In genomic region chr18:419542-420175, GRCh38 we compare ENCODE assay signal across 35 cellular contexts.
"Had no signal": no experiment of that assay in that cellular context is flagged by ENCODE, and none has a peak within 500 bp of the region (broad histone marks: within the 10 kb centered on the region; RNA-seq: fewer than 3 reads in every experiment).

No MANE protein-coding gene starts in this region.

- H3K9me3 Mint-ChIP-seq: activated B cell treated with CpG ODN at 0.5 μM for 24 hours; activated CD4-positive, alpha-beta memory T cell treated with anti-CD3 and anti-CD28 coated beads for 36 hours; activated naive CD4-positive, alpha-beta T cell treated with anti-CD3 and anti-CD28 coated beads for 36 hours; activated naive CD4-positive, alpha-beta T cell treated with anti-CD3 and anti-CD28 coated beads, Interleukin-2, amount 50 U/mL, for 72 hours; activated T-cell treated with anti-CD3 and anti-CD28 coated beads, Interleukin-2, amount 50 U/mL, for 4 hours; activated T-helper 1 cell treated with anti-CD3 and anti-CD28 coated beads, Interleukin-12 subunit alpha, Interleukin-12 subunit beta, Interleukin-2, Interleukin-4 antibody, amounts not matched to agents 30 ng/mL and 10 ng/mL and 1 ng/mL, durations not matched to agents 14 hours and 24 hours and 36 hours had no signal

- H3K27ac ChIP-seq: adrenal gland, KMS-11, Peyer's patch, RWPE1 had no signal

- H3K27me3 ChIP-seq: adrenal gland, Peyer's patch had no signal

- H3K4me1 ChIP-seq: adrenal gland, Peyer's patch had no signal

- H3K4me3 Mint-ChIP-seq: activated B cell treated with CpG ODN at 0.5 μM for 24 hours; activated CD4-positive, alpha-beta memory T cell treated with anti-CD3 and anti-CD28 coated beads for 36 hours; activated naive CD4-positive, alpha-beta T cell treated with anti-CD3 and anti-CD28 coated beads for 36 hours; activated T-cell treated with anti-CD3 and anti-CD28 coated beads, Interleukin-2, amount 50 U/mL, for 4 hours; activated T-helper 1 cell treated with anti-CD3 and anti-CD28 coated beads, Interleukin-12 subunit alpha, Interleukin-12 subunit beta, Interleukin-2, Interleukin-4 antibody, amounts not matched to agents 30 ng/mL and 10 ng/mL and 1 ng/mL, durations not matched to agents 14 hours and 24 hours and 36 hours; brain had no signal

- ATAC-seq: activated naive CD4-positive, alpha-beta T cell treated with anti-CD3 and anti-CD28 coated beads, Interleukin-2, amount 50 U/mL, for 72 hours; activated T-cell treated with anti-CD3 and anti-CD28 coated beads, Interleukin-2, amount 50 U/mL, for 4 hours; PC-3; Right ventricle myocardium inferior had no signal

- DNase-seq: activated B cell treated with CpG ODN at 0.5 μM for 24 hours; activated CD4-positive, alpha-beta memory T cell treated with anti-CD3 and anti-CD28 coated beads for 36 hours; activated CD4-positive, alpha-beta T cell treated with anti-CD3 and anti-CD28 coated beads for 4 hours; activated CD4-positive, alpha-beta T cell treated with anti-CD3 and anti-CD28 coated beads, Interleukin-2, amount 50 U/mL, for 1 hour; activated CD4-positive, CD25-positive, alpha-beta regulatory T cell treated with anti-CD3 and anti-CD28 coated beads, Interleukin-2, amount 50 U/mL, for 72 hours; activated CD8-positive, alpha-beta memory T cell treated with anti-CD3 and anti-CD28 coated beads, Interleukin-2, amount 50 U/mL, for 4 hours; activated gamma-delta T cell treated with Interleukin-2 at 50 U/mL for 16 hours; activated naive CD4-positive, alpha-beta T cell treated with anti-CD3 and anti-CD28 coated beads for 36 hours; activated T-cell treated with anti-CD3 and anti-CD28 coated beads for 4 hours; activated T-cell treated with anti-CD3 and anti-CD28 coated beads, Interleukin-2, amount 50 U/mL, for 4 hours; adrenal gland; caudate nucleus; cerebellar nuclear complex; NCI-H1048; NCI-H1105 treated with DMSO at 0.1 percent for 48 hours; NCI-H1436; NCI-H1694 treated with DMSO at 0.1 percent for 48 hours; NCI-H2029; NCI-H345; NCI-H526; NCI-H748 treated with DMSO at 0.1 percent for 48 hours; NK-92 treated with Interleukin-12 subunit alpha and Interleukin-12 subunit beta, amount 100 ng/mL, for 24 hours; PC-3; Peyer's patch; SIG-M5; SW 1271; T-helper 1 cell; T1000 had no signal

- H3K4me2 ChIP-seq: KMS-11 had no signal

- FAIRE-seq: bronchial epithelial cell had no signal

- H3K4me1 Mint-ChIP-seq: activated B cell treated with CpG ODN at 0.5 μM for 24 hours had no signal

- H3K9ac ChIP-seq: KMS-11 had no signal

- H3K27ac Mint-ChIP-seq: activated B cell treated with CpG ODN at 0.5 μM for 24 hours; activated CD4-positive, alpha-beta memory T cell treated with anti-CD3 and anti-CD28 coated beads for 36 hours; activated naive CD4-positive, alpha-beta T cell treated with anti-CD3 and anti-CD28 coated beads for 36 hours; activated naive CD4-positive, alpha-beta T cell treated with anti-CD3 and anti-CD28 coated beads, Interleukin-2, amount 50 U/mL, for 72 hours; activated T-helper 1 cell treated with anti-CD3 and anti-CD28 coated beads, Interleukin-12 subunit alpha, Interleukin-12 subunit beta, Interleukin-2, Interleukin-4 antibody, amounts not matched to agents 30 ng/mL and 10 ng/mL and 1 ng/mL, durations not matched to agents 14 hours and 24 hours and 36 hours had no signal

- H3K36me3 Mint-ChIP-seq: activated CD4-positive, alpha-beta memory T cell treated with anti-CD3 and anti-CD28 coated beads for 36 hours; activated naive CD4-positive, alpha-beta T cell treated with anti-CD3 and anti-CD28 coated beads, Interleukin-2, amount 50 U/mL, for 72 hours; brain had no signal

- H3K4me3 ChIP-seq: adrenal gland, Peyer's patch had no signal

- H3K9me3 ChIP-seq: adrenal gland, Peyer's patch had no signal

- H3K36me3 ChIP-seq: adrenal gland, Peyer's patch had no signal
